In the genomic region with DNA sequence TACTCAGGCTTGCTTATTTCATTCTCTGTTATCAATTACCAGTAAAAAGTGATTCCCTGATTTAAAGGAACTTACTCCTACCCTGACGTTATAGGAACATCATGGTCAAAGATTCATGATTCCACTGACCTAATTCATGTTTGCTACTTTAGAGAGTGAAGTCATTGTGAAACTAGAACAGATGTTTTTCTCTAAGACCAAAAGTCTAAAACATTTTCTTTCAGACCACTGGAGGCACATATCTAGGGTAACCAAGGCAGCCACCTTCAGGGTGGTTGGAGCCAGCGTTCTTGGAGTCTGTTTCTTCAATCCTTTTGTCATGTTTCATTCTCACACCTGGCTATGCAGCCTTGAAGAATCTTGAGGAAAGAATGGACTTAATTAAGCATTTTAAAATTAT, we compare ENCODE assay signal across 17 cellular contexts.
A peak's percentile ranks its signal among the peaks of the same experiment; 100 is the strongest.
DNase-seq lines count a peak whose midpoint lies in the region; ATAC-seq, FAIRE-seq and TF ChIP-seq lines count a peak whose summit lies in the region.
"Had no signal": no experiment of that assay in that cellular context is flagged by ENCODE, and none has a peak within 500 bp of the region (broad histone marks: within the 10 kb centered on the region; RNA-seq: fewer than 3 reads in every experiment).

No MANE protein-coding gene starts in this region.

- H3K9ac ChIP-seq in GM23248, result no peak overlapping the region

- peak; percentile 51 for FAIRE-seq in GM12892 (lab: Jason Lieb, UNC)
- FAIRE-seq: urothelium cell line had no signal

- no peaks in the 10 kb centered on the region for H3K9me3 ChIP-seq in GM23248 (ENCODE audit: low read depth)
- H3K9me3 ChIP-seq: breast epithelium, lower lobe of right lung had no signal

- H3K36me3 ChIP-seq in GM23248 (ENCODE audit: low read depth), result no peaks in the 10 kb centered on the region
- H3K36me3 ChIP-seq: breast epithelium, lower lobe of right lung had no signal

- H3K27ac ChIP-seq in GM23248, result no peak overlapping the region
- H3K27ac ChIP-seq: breast epithelium, lower lobe of right lung had no signal

- ATAC-seq in GM19468 (IDR thresholded peaks at IDR 0.05; ENCODE audit: extremely low read depth, unreplicated experiment) (peak; percentile 50), HG02943 (IDR thresholded peaks at IDR 0.05; ENCODE audit: low read depth, unreplicated experiment) (peak; percentile 88)
- ATAC-seq: activated CD4-positive, alpha-beta T cell treated with anti-CD3 and anti-CD28 coated beads for 36 hours; lower lobe of right lung had no signal

- in situ Hi-C loops in GM23248 (cut with MboI), result no loop called here

- H3K4me2 ChIP-seq in GM23248 (ENCODE audit: unreplicated experiment), result no peak overlapping the region

- H3K79me2 ChIP-seq in GM23248 (ENCODE audit: insufficient read depth), result no peaks in the 10 kb centered on the region

- H4K20me1 ChIP-seq in GM23248 (ENCODE audit: insufficient read depth), result no peaks in the 10 kb centered on the region

- H3K4me1 ChIP-seq in GM23248 (ENCODE audit: insufficient read depth), result no peaks in the 10 kb centered on the region
- H3K4me1 ChIP-seq: breast epithelium, lower lobe of right lung had no signal

- no peak for TF ChIP-seq POLR2A in GM12892 (IDR thresholded peaks at IDR 0.05; ENCODE audit: low read depth, low read length)

- DNase-seq in GM12892 (ENCODE audit: insufficient read length) (no peak), NAMALWA (ENCODE audit: low spot score) (peak; percentile 11), GM23248 (no peak), pons (ENCODE audit: low spot score) (no peak), NCI-H446 (lab: John Stamatoyannopoulos, UW) (no peak), OCI-M2 (lab: John Stamatoyannopoulos, UW; ENCODE audit: unreplicated experiment) (no peak)
- DNase-seq: activated CD4-positive, alpha-beta T cell treated with anti-CD3 and anti-CD28 coated beads for 36 hours; activated effector memory CD4-positive, alpha-beta T cell treated with Interleukin-2 at 50 U/mL for 16 hours; hypothalamus; lower lobe of right lung; NCI-H1930; NK-92 treated with Interleukin-12 subunit alpha and Interleukin-12 subunit beta, amount 100 ng/mL, for 24 hours; stimulated activated CD4-positive, alpha-beta T cell treated with anti-CD3 and anti-CD28 coated beads, Interleukin-12 subunit alpha, Interleukin-12 subunit beta, amount 100 ng/mL, for 4 hours had no signal

- H3K27me3 ChIP-seq in GM23248 (replicated peaks; ENCODE audit: insufficient read depth), result no peaks in the 10 kb centered on the region
- H3K27me3 ChIP-seq: breast epithelium had no signal

- H3F3A ChIP-seq in GM23248 (ENCODE audit: insufficient read depth), result no peaks in the 10 kb centered on the region

- no peak overlapping the region for H2AFZ ChIP-seq in GM23248

- H3K4me3 ChIP-seq in GM23248, result no peak overlapping the region
- H3K4me3 ChIP-seq: breast epithelium, lower lobe of right lung had no signal

- WGBS in GM23248 (ENCODE audit: low coverage in 1 of 2, low lambda C conversion rate in 2 of 2, missing lambda C conversion rate in 2 of 2), 2 experiments, result 0% methylated on average over 2 of the region's 2 CpGs

- H3K9me2 ChIP-seq in GM23248 (ENCODE audit: insufficient read depth), result no peaks in the 10 kb centered on the region
